1 cellular context compared by ENCODE assay signal in genomic region chr19:48363810-48364563, GRCh38.
TF ChIP-seq lines count a peak whose summit lies in the region.

TSS of gene SYNGR4 (plus strand) at chr19:48364367. CDS start at chr19:48365843, 1,476 bp downstream.
TSS of gene TMEM143 (minus strand) at chr19:48363940. CDS start at chr19:48363920, 20 bp downstream.

TF ChIP-seq in IMR-90, 13 proteins besides CTCF, POLR2A, EP300 and RAD21 (continued from another document):
- no peak for TF ChIP-seq CHD1 (IDR thresholded peaks at IDR 0.05; ENCODE audit: low read depth, low read length)
